17 cellular contexts compared by ENCODE assay signal in the genomic region with DNA sequence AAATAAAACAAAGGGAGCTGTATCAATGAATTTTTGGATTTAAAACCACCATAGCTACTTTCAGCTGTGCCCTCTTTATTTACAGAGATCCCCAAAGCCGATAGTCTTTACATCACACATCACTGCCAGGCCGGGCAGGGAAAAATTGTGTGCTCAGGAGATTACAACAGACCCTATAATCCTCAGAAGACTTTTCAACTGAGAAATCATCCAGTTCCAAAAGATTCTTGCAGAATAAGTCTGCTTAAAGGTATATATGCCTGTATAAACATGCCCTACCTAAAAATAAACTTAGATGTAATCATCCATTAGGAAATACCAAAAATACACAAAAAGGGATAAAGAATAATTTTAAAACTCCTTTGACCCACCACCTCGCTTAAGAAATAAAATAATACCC.
DNase-seq lines count a peak whose midpoint lies in the region; ATAC-seq and TF ChIP-seq lines count a peak whose summit lies in the region.
"Had no signal": no experiment of that assay in that cellular context is flagged by ENCODE, and none has a peak within 500 bp of the region (broad histone marks: within the 10 kb centered on the region; RNA-seq: fewer than 3 reads in every experiment).

No MANE protein-coding gene starts in this region.

- CTCF ChIA-PET in Panc1 (lab: Charles Lee) = no interaction called here

- no peak overlapping the region for H3K4me3 ChIP-seq in Panc1 (ENCODE audit: low read depth in 2 of 2, low read length in 2 of 2)
- no peak overlapping the region for H3K4me3 ChIP-seq in epithelial cell of esophagus (ENCODE audit: low read length)
- H3K4me3 ChIP-seq: A549; BLaER1 treated with 17β-estradiol and CSF1 and Interleukin-3, amounts not matched to agents 10 nM and 100 nM had no signal

- in situ Hi-C loops in Panc1 (cut with HindIII; ENCODE audit: low pct_unique_long_range_greater_than_20kb, low sequenced_read_pairs) = no loop called here

- TF ChIP-seq CTCF in Panc1 (IDR thresholded peaks at IDR 0.05) (no peak), epithelial cell of esophagus (IDR thresholded peaks at IDR 0.05; ENCODE audit: insufficient read depth, low read depth, low read length, missing control alignments) (no peak)

- BruUV-seq in Panc1 (replicated peaks; lab: Mats Ljungman, UMichigan) = no TSS peak

- DNase-seq in Panc1 (ENCODE audit: low read depth, low spot score) = no peak
- peak; percentile 48 for DNase-seq in amniotic epithelial cell (ENCODE audit: low read depth)
- DNase-seq in epithelial cell of esophagus (ENCODE audit: low read depth) = peak; percentile 73
- no peak for DNase-seq in NCI-H526 treated with DMSO at 0.1 percent for 48 hours (lab: John Stamatoyannopoulos, UW)
- DNase-seq: AML-193; Caco-2; Calu3; CD4-positive, alpha-beta T cell; CD8-positive, alpha-beta T cell; DMS79 treated with DMSO at 0.1 percent for 48 hours; GF-D8 had no signal

- peak overlapping the region; percentile 35; the same call in 1 of the 2 replicates for H3K27ac ChIP-seq in Panc1 (ENCODE audit: low read length)
- H3K27ac ChIP-seq: 22Rv1; BLaER1 treated with 17β-estradiol and CSF1 and Interleukin-3, amounts not matched to agents 10 nM and 100 nM; C4-2B had no signal

- no peaks in the 10 kb centered on the region for H3K27me3 ChIP-seq in Panc1 (ENCODE audit: control insufficient read depth, insufficient read depth, low read length)
- H3K27me3 ChIP-seq: BLaER1 treated with 17β-estradiol and CSF1 and Interleukin-3, amounts not matched to agents 10 nM and 100 nM had no signal

- H3K9me3 ChIP-seq in Panc1 (ENCODE audit: control insufficient read depth, insufficient read depth, low read depth, low read length) = no peaks in the 10 kb centered on the region
- H3K9me3 ChIP-seq: Caco-2 had no signal

- peaks cover 18% of the 10 kb centered on the region for H3K4me1 ChIP-seq in Panc1 (ENCODE audit: control insufficient read depth, insufficient read depth, low read length)

- H3K36me3 ChIP-seq in Panc1 (ENCODE audit: control insufficient read depth, insufficient read depth, low read length) = no peaks in the 10 kb centered on the region
- H3K36me3 ChIP-seq: BLaER1 treated with 17β-estradiol and CSF1 and Interleukin-3, amounts not matched to agents 10 nM and 100 nM had no signal

- POLR2A ChIA-PET in Panc1 (lab: Charles Lee) = no interaction called here

- intact Hi-C loops in Panc1 (cut with micrococcal nuclease; ENCODE audit: unreplicated experiment) = no loop called here

- no peak for ATAC-seq in Panc1
- no peak for ATAC-seq in GM21723 (IDR thresholded peaks at IDR 0.05; ENCODE audit: unreplicated experiment)
- no peak for ATAC-seq in HG03354 (IDR thresholded peaks at IDR 0.05; ENCODE audit: poor library complexity, severe bottlenecking, unreplicated experiment)
- ATAC-seq: A549; CD8-positive, alpha-beta T cell had no signal

Comparison
In these comparisons a context has a peak if more than half of its experiments do, and no peak if none do; other contexts are left out.
1. DNase-seq: peak in amniotic epithelial cell (single experiment) and epithelial cell of esophagus (single experiment); none in Panc1 (single experiment) and NCI-H526 treated with DMSO at 0.1 percent for 48 hours (single experiment).